24 cellular contexts compared by ENCODE assay signal in the genomic region with DNA sequence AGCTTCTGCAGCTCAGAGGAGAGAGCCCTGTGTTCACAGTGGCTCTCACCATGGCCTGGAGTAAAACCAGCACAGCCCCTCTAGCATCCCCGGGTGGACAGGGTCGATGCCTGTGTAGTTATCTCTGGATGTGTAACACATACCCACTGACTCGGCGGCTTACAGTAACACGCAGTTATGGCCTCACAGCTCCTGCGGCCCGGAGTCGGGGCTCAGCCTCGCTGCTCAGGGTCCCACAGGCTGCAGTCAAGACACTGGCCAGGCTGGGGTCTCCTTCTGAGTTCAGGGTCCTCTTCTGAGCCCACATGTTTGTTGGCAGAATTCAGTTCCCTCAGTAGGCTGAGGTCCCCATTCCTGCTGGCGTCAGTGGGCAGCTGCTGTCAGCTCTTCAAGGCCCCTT. TPM values are rescaled to one million over a fixed set of nuclear protein-coding genes. Genes with fewer than 3 reads are reported as not detected.
DNase-seq lines count a peak whose midpoint lies in the region; ATAC-seq, FAIRE-seq and TF ChIP-seq lines count a peak whose summit lies in the region.
"Had no signal": no experiment of that assay in that cellular context is flagged by ENCODE, and none has a peak within 500 bp of the region (broad histone marks: within the 10 kb centered on the region; RNA-seq: fewer than 3 reads in every experiment).

No MANE protein-coding gene starts in this region.

- 89% methylated on average over 10 of the region's 10 CpGs; no CpG with 5 or more reads in 1 of the 2 experiments for WGBS in H1 (ENCODE audit: extremely low coverage in 1 of 2, insufficient coverage in 1 of 2, insufficient read length in 1 of 2, insufficient replicate concordance in 2 of 2, low coverage in 1 of 2, low lambda C conversion rate in 2 of 2, missing lambda C conversion rate in 1 of 2), 2 experiments

- H3K36me3 Mint-ChIP-seq in nephron progenitor cell (ENCODE audit: low read depth): no peaks in the 10 kb centered on the region
- H3K36me3 Mint-ChIP-seq in CD4-positive, alpha-beta memory T cell: no peaks in the 10 kb centered on the region
- H3K36me3 Mint-ChIP-seq: IgD-negative memory B cell had no signal

- H3K36me3 ChIP-seq in HUES6 (ENCODE audit: control insufficient read depth, insufficient read depth, low read length): no peaks in the 10 kb centered on the region
- no peaks in the 10 kb centered on the region for H3K36me3 ChIP-seq in H1 (ENCODE audit: control insufficient read depth in 2 of 4, insufficient read depth in 4 of 4, low read length in 3 of 4)
- no peaks in the 10 kb centered on the region for H3K36me3 ChIP-seq in tibial artery
- H3K36me3 ChIP-seq in CD4-positive, alpha-beta memory T cell (ENCODE audit: insufficient read depth, low read length): no peaks in the 10 kb centered on the region
- H3K36me3 ChIP-seq: MG63 had no signal

- POLR2A ChIA-PET in H1 (lab: Charles Lee; ENCODE audit: partially characterized antibody): interaction anchor here (0.7 to 2.6 kb wide), 5 partner anchors 10 to 43 kb away, joined by 3 to 14 read pairs (median 3); a partner anchor contains a TSS
- POLR2A ChIA-PET in CD4-positive, alpha-beta memory T cell (lab: Charles Lee; ENCODE audit: partially characterized antibody): no interaction called here

- no peak overlapping the region for H3K23ac ChIP-seq in H1 (ENCODE audit: insufficient read length)

- peaks cover 4% of the 10 kb centered on the region for H3K23me2 ChIP-seq in H1 (ENCODE audit: low read depth, low read length)

- no peak for ATAC-seq in GM21360 (IDR thresholded peaks at IDR 0.05; ENCODE audit: unreplicated experiment)
- ATAC-seq: GM12878, Right ventricle myocardium inferior had no signal

- 0 out of 2 replicates have a peak overlapping the region, but pooled peaks have one; percentile 8 for H2BK15ac ChIP-seq in H1 (ENCODE audit: low read length)

- no peak overlapping the region for H3K14ac ChIP-seq in H1 (ENCODE audit: insufficient read length)

- no peak overlapping the region for H3K56ac ChIP-seq in H1 (replicated peaks; ENCODE audit: insufficient read length, low read depth, low read length)

- TF ChIP-seq EP300 in H1 (IDR thresholded peaks at IDR 0.05; ENCODE audit: borderline replicate concordance in 1 of 2, low read depth in 2 of 2, low read length in 2 of 2): no peak

- H3K9me3 ChIP-seq in HUES6 (ENCODE audit: control insufficient read depth, insufficient read depth, low read depth, low read length) (no peaks in the 10 kb centered on the region), H1 (ENCODE audit: insufficient read depth in 2 of 2, low read depth in 1 of 2, low read length in 1 of 2) (no peaks in the 10 kb centered on the region), tibial artery (no peaks in the 10 kb centered on the region)
- H3K9me3 ChIP-seq in CD4-positive, alpha-beta memory T cell (ENCODE audit: control insufficient read depth in 1 of 2, low read length in 2 of 2): no peaks in the 10 kb centered on the region
- H3K9me3 ChIP-seq: MG63 had no signal

- DNase-seq in H1 (ENCODE audit: low read depth in 1 of 2, low spot score in 2 of 2): no peak
- DNase-seq in nephron progenitor cell: no peak
- peak in 1 of 2 donors; percentile 8 for DNase-seq in tibial artery
- DNase-seq in A172 (ENCODE audit: low spot score): no peak
- no peak for DNase-seq in CD4-positive, alpha-beta memory T cell
- DNase-seq: ACHN, COR-L47, Karpas-422, MG63, NCI-H1092, NCI-H146, NCI-H2029 treated with DMSO at 0.1 percent for 48 hours, NCI-H2171, NCI-H446 treated with DMSO at 0.1 percent for 48 hours had no signal

- CTCF ChIA-PET in H1 (lab: Charles Lee; ENCODE audit: partially characterized antibody): interaction anchor here (1.0 to 6.9 kb wide), 12 partner anchors 8 to 202 kb away, joined by 3 to 47 read pairs (median 4); no protein-coding TSS in a partner anchor
- CTCF ChIA-PET in CD4-positive, alpha-beta memory T cell (lab: Charles Lee; ENCODE audit: partially characterized antibody): interaction anchor here (1.5 kb wide), 1 partner anchor 21 kb away, joined by 4 read pairs; no protein-coding TSS in a partner anchor

- peak overlapping the region; percentile 90 for H3K27ac Mint-ChIP-seq in nephron progenitor cell
- peak overlapping the region in 1 of 7 donors; percentile 64 for H3K27ac Mint-ChIP-seq in CD4-positive, alpha-beta memory T cell
- H3K27ac Mint-ChIP-seq: IgD-negative memory B cell had no signal

- H3K18ac ChIP-seq in H1 (ENCODE audit: extremely low read depth, low read length): peak overlapping the region; percentile 26

- H3K4me1 ChIP-seq in HUES6 (ENCODE audit: control insufficient read depth, insufficient read depth, low read length) (peaks cover 69% of the 10 kb centered on the region), H1 (replicated peaks in 1 of 4; ENCODE audit: control insufficient read depth in 3 of 4, insufficient read depth in 4 of 4, low read length in 3 of 4) (peaks cover 17 to 53% (median 33%) of the 10 kb centered on the region in 4 experiments), tibial artery (peaks cover 5 to 48% (median 40%) of the 10 kb centered on the region in 4 donors)
- peaks cover 9% of the 10 kb centered on the region for H3K4me1 ChIP-seq in CD4-positive, alpha-beta memory T cell (ENCODE audit: insufficient read depth, low read length)

- H3K27ac ChIP-seq in HUES6 (ENCODE audit: low read depth, low read length) (no peak overlapping the region), H1 (ENCODE audit: low read depth, low read length) (no peak overlapping the region), tibial artery (peak overlapping the region; percentile 80 to 97)
- H3K27ac ChIP-seq in CD4-positive, alpha-beta memory T cell (ENCODE audit: low read depth, low read length): no peak overlapping the region
- H3K27ac ChIP-seq: HL-60 had no signal

- peak overlapping the region; percentile 9 for H3K4ac ChIP-seq in H1 (replicated peaks; ENCODE audit: insufficient read length, low read depth, low read length)

- peak overlapping the region in 1 of 2 experiments; percentile 32; a peak in 1 of 4 replicates for H3K4me2 ChIP-seq in H1 (ENCODE audit: insufficient read depth in 1 of 2, low read depth in 2 of 2, low read length in 2 of 2)

- H4K91ac ChIP-seq in H1 (replicated peaks; ENCODE audit: insufficient read length, low read length): peak overlapping the region; percentile 98

- H2BK12ac ChIP-seq in H1 (ENCODE audit: low read depth, low read length): peak overlapping the region; percentile 99; the same call in 1 of the 2 replicates

- H4K5ac ChIP-seq in H1 (ENCODE audit: insufficient read length, low read depth, low read length): no peak overlapping the region

- H4K8ac ChIP-seq in H1 (ENCODE audit: extremely low read depth, insufficient read depth, low read length): no peak overlapping the region

- H3K27me3 ChIP-seq in HUES6 (ENCODE audit: control insufficient read depth, insufficient read depth, low read length): no peaks in the 10 kb centered on the region
- no peaks in the 10 kb centered on the region for H3K27me3 ChIP-seq in H1 (replicated peaks in 1 of 4; ENCODE audit: control insufficient read depth in 3 of 4, extremely low read depth in 1 of 4, insufficient read depth in 3 of 4, low read length in 3 of 4)
- no peaks in the 10 kb centered on the region for H3K27me3 ChIP-seq in tibial artery
- no peaks in the 10 kb centered on the region for H3K27me3 ChIP-seq in CD4-positive, alpha-beta memory T cell (ENCODE audit: insufficient read depth, low read length)
- H3K27me3 ChIP-seq: MG63 had no signal

- H2BK5ac ChIP-seq in H1 (ENCODE audit: low read depth, low read length): peak overlapping the region; percentile 91; the same call in 1 of the 2 replicates

- TF ChIP-seq POLR2A in H1 (IDR thresholded peaks at IDR 0.05; ENCODE audit: control extremely low read depth in 1 of 2, low read depth in 2 of 2, low read length in 2 of 2): no peak

- H3K4me3 Mint-ChIP-seq in nephron progenitor cell: no peak overlapping the region
- no peak overlapping the region for H3K4me3 Mint-ChIP-seq in CD4-positive, alpha-beta memory T cell
- H3K4me3 Mint-ChIP-seq: IgD-negative memory B cell had no signal

- TF ChIP-seq CTCF in H1 (IDR thresholded peaks at IDR 0.05; ENCODE audit: control extremely low read depth in 1 of 3, insufficient read depth in 1 of 3, low read depth in 1 of 3, low read length in 3 of 3): no peak
- TF ChIP-seq CTCF in nephron progenitor cell (IDR thresholded peaks at IDR 0.05): no peak
- no peak for TF ChIP-seq CTCF in tibial artery (IDR thresholded peaks at IDR 0.05)

- TF ChIP-seq RAD21 in H1 (IDR thresholded peaks at IDR 0.05 in 1 of 2, conservative IDR thresholded peaks at IDR 0.05 in 1 of 2; ENCODE audit: low read depth in 2 of 2, low read length in 2 of 2): no peak

- H2AFZ ChIP-seq in H1 (ENCODE audit: low read length): no peak overlapping the region

- H2BK120ac ChIP-seq in H1 (replicated peaks; ENCODE audit: low read depth, low read length): peak overlapping the region; percentile 16

- H3K4me3 ChIP-seq in HUES6 (ENCODE audit: low read depth, low read length) (no peak overlapping the region), H1 (ENCODE audit: extremely low read depth in 1 of 4, insufficient read depth in 2 of 4, low read depth in 3 of 4, low read length in 4 of 4) (no peak overlapping the region), tibial artery (no peak overlapping the region)
- no peak overlapping the region for H3K4me3 ChIP-seq in CD4-positive, alpha-beta memory T cell (ENCODE audit: low read length in 2 of 2)
- H3K4me3 ChIP-seq: GM12878, MG63 had no signal

- peak overlapping the region; percentile 96 for H2BK20ac ChIP-seq in H1 (ENCODE audit: low read length)

- H2AK5ac ChIP-seq in H1 (ENCODE audit: low read depth, low read length): peak overlapping the region; percentile 98

- H3K9ac ChIP-seq in HUES6 (ENCODE audit: low read length): peak overlapping the region; percentile 63
- no peak overlapping the region for H3K9ac ChIP-seq in H1 (replicated peaks in 1 of 4; ENCODE audit: extremely low read depth in 1 of 4, low read depth in 3 of 4, low read length in 3 of 4)

- H3K79me2 ChIP-seq in H1 (ENCODE audit: control insufficient read depth in 1 of 2, insufficient read depth in 2 of 2, low read length in 2 of 2): peaks cover 4 to 24% of the 10 kb centered on the region in 2 experiments; a peak in 2 of 4 replicates

- H3K9me3 Mint-ChIP-seq in nephron progenitor cell: no peaks in the 10 kb centered on the region
- H3K9me3 Mint-ChIP-seq in CD4-positive, alpha-beta memory T cell: no peaks in the 10 kb centered on the region

- no peak for FAIRE-seq in H1 (lab: Jason Lieb, UNC)
- FAIRE-seq: GM12878, H54, RCC 7860 had no signal

- H3K4me1 Mint-ChIP-seq in nephron progenitor cell: peaks cover 73% of the 10 kb centered on the region
- peaks cover 7 to 11% (median 9%) of the 10 kb centered on the region in 4 donors for H3K4me1 Mint-ChIP-seq in CD4-positive, alpha-beta memory T cell

- H4K20me1 ChIP-seq in H1 (replicated peaks in 1 of 2; ENCODE audit: control insufficient read depth in 1 of 2, insufficient read depth in 2 of 2, low read length in 2 of 2): no peaks in the 10 kb centered on the region

- intact Hi-C loops in tibial artery (cut with DNase I; ENCODE audit: low total_unique reads): no loop called here
- intact Hi-C loops in CD4-positive, alpha-beta memory T cell (cut with micrococcal nuclease): no loop called here

- H3K79me1 ChIP-seq in H1 (ENCODE audit: low read depth, low read length): no peaks in the 10 kb centered on the region

- H3K27me3 Mint-ChIP-seq in nephron progenitor cell (ENCODE audit: low read depth, poor library complexity): peaks cover 36% of the 10 kb centered on the region
- H3K27me3 Mint-ChIP-seq in CD4-positive, alpha-beta memory T cell: peaks cover 0 to 1% of the 10 kb centered on the region in 2 donors
- H3K27me3 Mint-ChIP-seq: IgD-negative memory B cell had no signal

RNA-seq across cellular contexts. Expression of a gene that starts 2.5 kb away (rescaled TPM):
- total RNA-seq in H1 (2021; fragmentation: NEBNext Ultra II Directional; extraction: Animal tissue kit (Norgen Biotek cat#: 25700)): 83.4 and 83.8 TPM in 2 replicates
- 42.6 and 61.3 TPM in 2 replicates for polyA plus RNA-seq in H1 (2011; rRNA removed)
- polyA plus RNA-seq in H1 (2011; cell fraction: cytosol; rRNA removed): 101 TPM
- 167 TPM for polyA plus RNA-seq in H1 (2011; cell fraction: nucleus; rRNA removed)
- 84.7 to 102 TPM (median 94.1 TPM) in 4 replicates for polyA plus RNA-seq in H1 (2012, experiment 1 of 2)
- 63.0 TPM for polyA plus RNA-seq in H1 (2012, experiment 2 of 2)
- polyA plus RNA-seq in H1 (2013, experiment 1 of 2): 232 TPM
- polyA plus RNA-seq in H1 (2013, experiment 2 of 2): 228 TPM
- polyA minus RNA-seq in H1 (2011; rRNA and poly(A)+ RNA removed): 46.1 and 50.2 TPM in 2 replicates
- 25.8 TPM for polyA minus RNA-seq in H1 (2011; cell fraction: cytosol; rRNA and poly(A)+ RNA removed)
- polyA minus RNA-seq in H1 (2011; cell fraction: nucleus; rRNA and poly(A)+ RNA removed): 47.1 TPM
- 1.6 and 4.1 TPM in 2 replicates for total RNA-seq in A172 (2014; rRNA removed; shearing (Covaris generic))
- total RNA-seq in CD4-positive, alpha-beta memory T cell: not detected
- polyA plus RNA-seq in CD4-positive, alpha-beta memory T cell: not detected
- total RNA-seq: HT1080 had no signal
- polyA plus RNA-seq: IgD-negative memory B cell had no signal

RNA-seq across cellular contexts. Expression of a gene that starts 26.7 kb away (rescaled TPM):
- not detected in 2 replicates for total RNA-seq in H1 (2021; fragmentation: NEBNext Ultra II Directional; extraction: Animal tissue kit (Norgen Biotek cat#: 25700))
- not detected in 2 replicates for polyA plus RNA-seq in H1 (2011; rRNA removed)
- not detected for polyA plus RNA-seq in H1 (2011; cell fraction: cytosol; rRNA removed)
- polyA plus RNA-seq in H1 (2011; cell fraction: nucleus; rRNA removed): not detected
- polyA plus RNA-seq in H1 (2012, experiment 1 of 2): not detected in 4 replicates
- not detected for polyA plus RNA-seq in H1 (2012, experiment 2 of 2)
- not detected for polyA plus RNA-seq in H1 (2013, experiment 1 of 2)
- not detected for polyA plus RNA-seq in H1 (2013, experiment 2 of 2)
- not detected in 2 replicates for polyA minus RNA-seq in H1 (2011; rRNA and poly(A)+ RNA removed)
- not detected for polyA minus RNA-seq in H1 (2011; cell fraction: cytosol; rRNA and poly(A)+ RNA removed)
- polyA minus RNA-seq in H1 (2011; cell fraction: nucleus; rRNA and poly(A)+ RNA removed): not detected
- total RNA-seq in A172 (2014; rRNA removed; shearing (Covaris generic)): not detected in 2 replicates
- total RNA-seq in CD4-positive, alpha-beta memory T cell: not detected
- not detected for polyA plus RNA-seq in CD4-positive, alpha-beta memory T cell
- total RNA-seq: GM12878, HT1080, Right ventricle myocardium inferior, SK-MEL-5 had no signal
- polyA plus RNA-seq: GM12878, IgD-negative memory B cell had no signal

RNA-seq across cellular contexts. Expression of a gene that starts 34.4 kb away (rescaled TPM):
- 68.6 and 75.8 TPM in 2 replicates for total RNA-seq in H1 (2021; fragmentation: NEBNext Ultra II Directional; extraction: Animal tissue kit (Norgen Biotek cat#: 25700))
- polyA plus RNA-seq in H1 (2011; rRNA removed): 12.1 and 13.8 TPM in 2 replicates
- 25.4 TPM for polyA plus RNA-seq in H1 (2011; cell fraction: cytosol; rRNA removed)
- 26.6 TPM for polyA plus RNA-seq in H1 (2011; cell fraction: nucleus; rRNA removed)
- 33.6 to 61.3 TPM (median 38.1 TPM) in 4 replicates for polyA plus RNA-seq in H1 (2012, experiment 1 of 2)
- 4.3 TPM for polyA plus RNA-seq in H1 (2012, experiment 2 of 2)
- 98.5 TPM for polyA plus RNA-seq in H1 (2013, experiment 1 of 2)
- polyA plus RNA-seq in H1 (2013, experiment 2 of 2): 87.2 TPM
- 18.7 and 22.1 TPM in 2 replicates for polyA minus RNA-seq in H1 (2011; rRNA and poly(A)+ RNA removed)
- 18.1 TPM for polyA minus RNA-seq in H1 (2011; cell fraction: cytosol; rRNA and poly(A)+ RNA removed)
- 46.1 TPM for polyA minus RNA-seq in H1 (2011; cell fraction: nucleus; rRNA and poly(A)+ RNA removed)
- total RNA-seq in A172 (2014; rRNA removed; shearing (Covaris generic)): 62.0 and 73.3 TPM in 2 replicates
- 100 to 1,000 TPM; 114 to 119 TPM for total RNA-seq in CD4-positive, alpha-beta memory T cell
- 100 to 1,000 TPM in 1 of 2 donors, 10 to 100 TPM in 1; 88.0 to 198 TPM for polyA plus RNA-seq in CD4-positive, alpha-beta memory T cell

Comparison
In these comparisons a context has a peak if more than half of its experiments do, and no peak if none do; other contexts are left out.
1. H3K27ac ChIP-seq: peak in tibial artery (2 of 2); none in HUES6 (single experiment), H1 (single experiment) and CD4-positive, alpha-beta memory T cell (single experiment).
2. RNA of a gene that starts 2.5 kb away (total RNA-seq): 83.4 to 83.8 TPM in H1; 1.6 to 4.1 TPM in A172 and not detected in CD4-positive, alpha-beta memory T cell; every median in the first group is over 10 times any median in the second.